In the genomic region with DNA sequence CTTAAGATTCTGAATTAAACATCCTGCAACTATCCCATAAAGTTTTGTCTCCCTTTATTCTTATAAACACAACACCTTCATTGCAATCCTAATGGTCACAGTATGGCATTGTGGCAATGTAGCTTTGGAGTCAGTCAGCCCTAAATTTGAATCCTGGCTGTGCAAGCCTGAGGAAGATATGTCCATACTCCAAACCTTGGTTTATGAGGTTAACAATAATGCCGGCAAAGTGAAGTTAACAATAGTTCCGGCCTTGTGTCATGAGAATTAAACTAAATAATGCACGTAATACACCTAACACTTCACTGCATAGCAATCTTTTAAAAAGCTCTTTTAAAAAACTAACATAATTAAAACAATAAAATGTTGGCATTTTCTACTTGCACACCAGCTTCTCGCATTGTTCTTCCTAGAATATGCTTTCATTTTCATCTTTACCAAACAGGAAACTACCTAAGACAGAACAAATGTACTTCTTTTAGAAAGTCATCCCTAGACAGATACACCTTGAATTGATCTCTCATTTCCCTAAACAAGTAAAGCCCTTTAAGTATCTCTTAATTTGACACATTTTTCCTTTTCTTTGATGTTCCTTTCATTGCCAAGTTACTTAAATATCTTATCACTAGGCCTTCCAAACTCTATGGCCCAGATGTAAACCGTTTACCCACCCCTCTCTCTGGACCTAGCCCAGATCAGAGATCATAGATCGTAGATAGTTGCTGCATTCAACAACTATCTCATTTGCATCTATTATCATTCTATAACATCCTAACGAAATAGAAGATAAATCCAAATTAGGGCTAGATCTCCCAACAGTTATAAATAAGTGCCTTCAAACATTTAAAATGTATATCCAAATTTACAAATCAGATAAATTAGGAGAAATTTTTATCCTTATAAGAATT, we compare ENCODE assay signal across 8 cellular contexts.
A peak's percentile ranks its signal among the peaks of the same experiment; 100 is the strongest.
DNase-seq lines count a peak whose midpoint lies in the region; ATAC-seq, FAIRE-seq and TF ChIP-seq lines count a peak whose summit lies in the region.

No MANE protein-coding gene starts in this region.

- no peaks in the 10 kb centered on the region for H4K20me1 ChIP-seq in MM.1S (ENCODE audit: insufficient read depth, low read length)

- intact Hi-C loops in posterior vena cava (cut with DNase I), result loop anchor here in 1 of 2 donors (10.0 kb wide), 1 partner anchor 50 kb away; no protein-coding TSS in a partner anchor

- peaks cover 19% of the 10 kb centered on the region for H3F3A ChIP-seq in MM.1S (ENCODE audit: insufficient read depth, low read length)

- H3K27me3 ChIP-seq in MM.1S (replicated peaks; ENCODE audit: insufficient read depth, low read length) (no peaks in the 10 kb centered on the region), mononuclear cell (ENCODE audit: insufficient read depth, low read length) (no peaks in the 10 kb centered on the region)

- H3K4me3 ChIP-seq in MM.1S (ENCODE audit: low read length) (peak overlapping the region; percentile 53), mononuclear cell (ENCODE audit: low read length) (peak overlapping the region; percentile 47)

- peak overlapping the region; percentile 92 for H3K4me2 ChIP-seq in MM.1S (ENCODE audit: low read depth, low read length)

- no peaks in the 10 kb centered on the region for H3K9me2 ChIP-seq in MM.1S (replicated peaks; ENCODE audit: insufficient read depth, low read length)

- peaks cover 90% of the 10 kb centered on the region for H3K79me2 ChIP-seq in MM.1S (ENCODE audit: low read length)

- peak; percentile 75 for FAIRE-seq in GM18507 (lab: Jason Lieb, UNC)

- peak; percentile 79 for ATAC-seq in GM21723 (IDR thresholded peaks at IDR 0.05; ENCODE audit: unreplicated experiment)

- DNase-seq in GM18507 (ENCODE audit: extremely low spot score, insufficient read length, low read depth) (no peak), MM.1S (peak; percentile 81), NCI-H524 treated with DMSO at 0.1 percent for 48 hours (lab: John Stamatoyannopoulos, UW) (no peak), nucleus accumbens (lab: John Stamatoyannopoulos, UW) (no peak), HCEC 1CT (no peak), posterior vena cava (ENCODE audit: low spot score) (no peak)

- TF ChIP-seq CTCF in MM.1S (IDR thresholded peaks at IDR 0.05; ENCODE audit: low read length), result no peak

- peak overlapping the region; percentile 56 for H3K27ac ChIP-seq in MM.1S (ENCODE audit: low read length)

- H3K9ac ChIP-seq in MM.1S (ENCODE audit: low read length), result peak overlapping the region; percentile 14; the same call in 1 of the 2 replicates

- H3K9me3 ChIP-seq in MM.1S (replicated peaks; ENCODE audit: insufficient read depth, low read length) (no peaks in the 10 kb centered on the region), mononuclear cell (ENCODE audit: low read depth, low read length) (no peaks in the 10 kb centered on the region)

- peaks cover 32% of the 10 kb centered on the region for H3K4me1 ChIP-seq in MM.1S (ENCODE audit: low read length)
- peaks cover 49% of the 10 kb centered on the region for H3K4me1 ChIP-seq in mononuclear cell (ENCODE audit: insufficient read depth, low read length)

- H3K36me3 ChIP-seq in MM.1S (replicated peaks; ENCODE audit: insufficient read depth, low read length), result no peaks in the 10 kb centered on the region

- H2AFZ ChIP-seq in MM.1S (ENCODE audit: low read length), result no peak overlapping the region
